10 cellular contexts compared by ENCODE assay signal in genomic region chr1:117239467-117239866, GRCh38. TPM values are rescaled to one million over a fixed set of nuclear protein-coding genes. Genes with fewer than 3 reads are reported as not detected.
"Had no signal": no experiment of that assay in that cellular context is flagged by ENCODE, and none has a peak within 500 bp of the region (broad histone marks: within the 10 kb centered on the region; RNA-seq: fewer than 3 reads in every experiment).

No MANE protein-coding gene starts in this region.

- H3K4me3 Mint-ChIP-seq: GM23338, H9 had no signal

- ATAC-seq: GM23338, K562 had no signal

- H3K4me2 ChIP-seq: GM23338 had no signal

- FAIRE-seq: H1, H54, K562 had no signal

- H3K9me3 Mint-ChIP-seq: GM23338, H9 had no signal

- DNase-seq: H9, HCEC 1CT, IMR-90, KG1 had no signal

- H2AFZ ChIP-seq: GM23338 had no signal

- H3K27ac ChIP-seq: HL-60 had no signal

- H3K27ac Mint-ChIP-seq: GM23338, H9 had no signal

- H3K4me3 ChIP-seq: GM23338, K562 had no signal

RNA-seq across cellular contexts. Expression of gene VTCN1, which starts 28.7 kb away (rescaled TPM):
- total RNA-seq: GM23338, H1, HT1080, IMR-90, K562 had no signal
- polyA plus RNA-seq: GM23338, IMR-90, K562 had no signal
